Comparison of ENCODE assay signal across 29 cellular contexts in the genomic region with DNA sequence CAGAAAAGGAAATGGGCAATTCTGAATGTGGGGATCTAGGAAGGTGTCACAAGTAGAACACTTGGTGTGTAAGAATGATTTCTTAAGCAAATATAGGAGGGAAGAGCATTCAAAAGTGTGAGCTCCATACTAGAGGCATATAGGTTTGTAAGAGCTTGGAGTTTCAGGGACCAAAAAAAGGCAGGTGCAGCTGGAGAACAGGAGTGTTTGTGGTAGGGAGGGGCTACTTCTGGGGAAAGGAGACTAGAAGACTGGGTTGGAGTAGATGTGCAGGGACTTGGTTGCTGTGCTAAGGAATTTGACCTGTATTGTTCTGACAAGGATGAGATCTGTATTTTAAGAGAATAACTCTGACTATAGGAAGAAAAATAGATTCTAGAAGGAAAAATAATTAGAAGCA.
"Had no signal": no experiment of that assay in that cellular context is flagged by ENCODE, and none has a peak within 500 bp of the region (broad histone marks: within the 10 kb centered on the region; RNA-seq: fewer than 3 reads in every experiment).

No MANE protein-coding gene starts in this region.

- H3K36me3 Mint-ChIP-seq: stimulated activated effector memory CD8-positive, alpha-beta T cell treated with anti-CD3 and anti-CD28 coated beads, Interleukin-12 subunit alpha, Interleukin-12 subunit beta, amount 100 ng/mL, for 72 hours; stimulated activated memory B cell treated with anti-CD40 and anti-IgM and Interleukin-4, amounts not matched to agents 10 μg/mL and 1 μg/mL and 100 μg/mL, for 72 hours; stimulated activated naive B cell treated with anti-CD40 and anti-IgM and Interleukin-4, amounts not matched to agents 10 μg/mL and 1 μg/mL and 100 μg/mL, for 72 hours had no signal

- H3K9me3 Mint-ChIP-seq: stimulated activated effector memory CD8-positive, alpha-beta T cell treated with anti-CD3 and anti-CD28 coated beads, Interleukin-12 subunit alpha, Interleukin-12 subunit beta, amount 100 ng/mL, for 72 hours; stimulated activated naive CD8-positive, alpha-beta T cell treated with anti-CD3 and anti-CD28 coated beads, Interleukin-15, amount 100 ng/mL, for 72 hours; stimulated activated naive CD8-positive, alpha-beta T cell treated with anti-CD3 and anti-CD28 coated beads, Interleukin-15, Interleukin-2, amounts not matched to agents 100 ng/mL and 50 ng/mL, for 24 hours; type B pancreatic cell had no signal

- ATAC-seq: stimulated activated effector memory CD8-positive, alpha-beta T cell treated with anti-CD3 and anti-CD28 coated beads, Interleukin-12 subunit alpha, Interleukin-12 subunit beta, amount 100 ng/mL, for 72 hours; stimulated activated memory B cell treated with anti-CD40 and anti-IgM and Interleukin-4, amounts not matched to agents 10 μg/mL and 1 μg/mL and 100 μg/mL, for 72 hours; stimulated activated naive B cell treated with anti-CD40 and anti-IgM and Interleukin-4, amounts not matched to agents 10 μg/mL and 1 μg/mL and 100 μg/mL, for 72 hours; stimulated activated naive CD8-positive, alpha-beta T cell treated with anti-CD3 and anti-CD28 coated beads, Interleukin-15, amount 100 ng/mL, for 72 hours; stimulated activated naive CD8-positive, alpha-beta T cell treated with anti-CD3 and anti-CD28 coated beads, Interleukin-15, Interleukin-2, amounts not matched to agents 100 U/mL and 50 U/mL, for 24 hours; upper lobe of right lung had no signal

- H3K4me3 Mint-ChIP-seq: stimulated activated effector memory CD8-positive, alpha-beta T cell treated with anti-CD3 and anti-CD28 coated beads, Interleukin-12 subunit alpha, Interleukin-12 subunit beta, amount 100 ng/mL, for 72 hours; stimulated activated memory B cell treated with anti-CD40 and anti-IgM and Interleukin-4, amounts not matched to agents 10 μg/mL and 1 μg/mL and 100 μg/mL, for 72 hours; stimulated activated naive B cell treated with anti-CD40 and anti-IgM and Interleukin-4, amounts not matched to agents 10 μg/mL and 1 μg/mL and 100 μg/mL, for 72 hours; stimulated activated naive CD8-positive, alpha-beta T cell treated with anti-CD3 and anti-CD28 coated beads, Interleukin-15, amount 100 ng/mL, for 72 hours; stimulated activated naive CD8-positive, alpha-beta T cell treated with anti-CD3 and anti-CD28 coated beads, Interleukin-15, Interleukin-2, amounts not matched to agents 100 ng/mL and 50 ng/mL, for 24 hours; type B pancreatic cell had no signal

- H3K27ac ChIP-seq: stomach, suprapubic skin, testis, thoracic aorta, thyroid gland, tibial artery, tibial nerve, transverse colon, upper lobe of left lung, upper lobe of right lung, uterus, vagina had no signal

- H3K4me3 ChIP-seq: stomach, suprapubic skin, testis, thoracic aorta, thyroid gland, tibial artery, tibial nerve, transverse colon, upper lobe of left lung, upper lobe of right lung, uterus, vagina had no signal

- FAIRE-seq: urothelium cell line had no signal

- H3K27ac Mint-ChIP-seq: stimulated activated effector memory CD8-positive, alpha-beta T cell treated with anti-CD3 and anti-CD28 coated beads, Interleukin-12 subunit alpha, Interleukin-12 subunit beta, amount 100 ng/mL, for 72 hours; stimulated activated memory B cell treated with anti-CD40 and anti-IgM and Interleukin-4, amounts not matched to agents 10 μg/mL and 1 μg/mL and 100 μg/mL, for 72 hours; stimulated activated naive B cell treated with anti-CD40 and anti-IgM and Interleukin-4, amounts not matched to agents 10 μg/mL and 1 μg/mL and 100 μg/mL, for 72 hours; stimulated activated naive CD8-positive, alpha-beta T cell treated with anti-CD3 and anti-CD28 coated beads, Interleukin-15, Interleukin-2, amounts not matched to agents 100 ng/mL and 50 ng/mL, for 24 hours; type B pancreatic cell had no signal

- H3K4me1 ChIP-seq: suprapubic skin, testis, thyroid gland, upper lobe of right lung, vagina had no signal

- H3K27me3 Mint-ChIP-seq: stimulated activated naive CD8-positive, alpha-beta T cell treated with anti-CD3 and anti-CD28 coated beads, Interleukin-15, amount 100 ng/mL, for 72 hours; stimulated activated naive CD8-positive, alpha-beta T cell treated with anti-CD3 and anti-CD28 coated beads, Interleukin-15, Interleukin-2, amounts not matched to agents 100 ng/mL and 50 ng/mL, for 24 hours; type B pancreatic cell had no signal

- H3K27me3 ChIP-seq: stomach, suprapubic skin, testis, thyroid gland, tibial artery, tibial nerve, transverse colon, upper lobe of left lung, upper lobe of right lung, uterus, vagina had no signal

- H3K36me3 ChIP-seq: stomach, suprapubic skin, thoracic aorta, thyroid gland, tibial artery, tibial nerve, transverse colon, upper lobe of left lung, upper lobe of right lung, uterus, vagina had no signal

- H3K9me3 ChIP-seq: stomach, suprapubic skin, testis, thoracic aorta, thyroid gland, tibial artery, transverse colon, upper lobe of left lung, upper lobe of right lung, uterus, vagina had no signal

- H3K4me1 Mint-ChIP-seq: stimulated activated effector memory CD8-positive, alpha-beta T cell treated with anti-CD3 and anti-CD28 coated beads, Interleukin-12 subunit alpha, Interleukin-12 subunit beta, amount 100 ng/mL, for 72 hours; stimulated activated memory B cell treated with anti-CD40 and anti-IgM and Interleukin-4, amounts not matched to agents 10 μg/mL and 1 μg/mL and 100 μg/mL, for 72 hours; stimulated activated naive B cell treated with anti-CD40 and anti-IgM and Interleukin-4, amounts not matched to agents 10 μg/mL and 1 μg/mL and 100 μg/mL, for 72 hours; stimulated activated naive CD8-positive, alpha-beta T cell treated with anti-CD3 and anti-CD28 coated beads, Interleukin-15, amount 100 ng/mL, for 72 hours had no signal

- DNase-seq: stimulated activated CD4-positive, alpha-beta T cell treated with anti-CD3 and anti-CD28 coated beads, Interleukin-2, amount 100 ng/mL, for 48 hours; stimulated activated CD4-positive, alpha-beta T cell treated with anti-CD3 and anti-CD28 coated beads, Interleukin-4, amount 100 ng/mL, for 1 hour; stimulated activated CD4-positive, alpha-beta T cell treated with anti-CD3 and anti-CD28 coated beads, Interleukin-4, amount 100 ng/mL, for 24 hours; stimulated activated CD4-positive, alpha-beta T cell treated with anti-CD3 and anti-CD28 coated beads, Interleukin-4, amount 100 ng/mL, for 4 hours; stimulated activated CD8-positive, alpha-beta memory T cell treated with anti-CD3 and anti-CD28 coated beads, Interleukin-4, amount 100 ng/mL, for 48 hours; stimulated activated naive B cell treated with anti-CD40 and anti-IgM and Interleukin-4, amounts not matched to agents 10 μg/mL and 1 μg/mL and 100 μg/mL, for 72 hours; stimulated activated naive CD4-positive, alpha-beta T cell; stimulated activated naive CD4-positive, alpha-beta T cell treated with Interleukin-2 at 50 U/mL for 16 hours; stimulated activated naive CD8-positive, alpha-beta T cell treated with anti-CD3 and anti-CD28 coated beads, Interleukin-15, amount 100 ng/mL, for 72 hours; stimulated activated naive CD8-positive, alpha-beta T cell treated with anti-CD3 and anti-CD28 coated beads, Interleukin-15, Interleukin-2, amounts not matched to agents 100 U/mL and 50 U/mL, for 24 hours; stomach; substantia nigra; testis; thyroid gland; tibial artery; transverse colon; trophoblast cell; upper lobe of left lung; upper lobe of right lung; uterus had no signal
